ENCODE assay signal across 21 cellular contexts in genomic region chr14:31678421-31679249, GRCh38.
DNase-seq lines count a peak whose midpoint lies in the region; ATAC-seq, FAIRE-seq and TF ChIP-seq lines count a peak whose summit lies in the region.
"Had no signal": no experiment of that assay in that cellular context is flagged by ENCODE, and none has a peak within 500 bp of the region (broad histone marks: within the 10 kb centered on the region; RNA-seq: fewer than 3 reads in every experiment).

No MANE protein-coding gene starts in this region.

- no peak for TF ChIP-seq POLR2A in HepG2 (IDR thresholded peaks at IDR 0.05; ENCODE audit: insufficient read depth in 1 of 2, low read depth in 2 of 2, low read length in 2 of 2)

- TF ChIP-seq CTCF in RWPE2 (IDR thresholded peaks at IDR 0.05; ENCODE audit: poor library complexity, severe bottlenecking) (no peak), bronchial epithelial cell (IDR thresholded peaks at IDR 0.05; ENCODE audit: insufficient read depth, low read length, severe bottlenecking) (no peak), HepG2 (CRISPR knock-in tag; IDR thresholded peaks at IDR 0.05) (no peak), upper lobe of right lung (IDR thresholded peaks at IDR 0.05) (no peak)

- BruUV-seq in HepG2 (replicated peaks; lab: Mats Ljungman, UMichigan) = no TSS peak

- CTCF ChIA-PET in HepG2 (lab: Yijun Ruan, JAX; ENCODE audit: low intra/inter-chr PET ratio, low total read pairs) = no interaction called here

- POLR2A ChIA-PET in HepG2 (lab: Yijun Ruan, JAX) = no interaction called here

- no peak for TF ChIP-seq RAD21 in HepG2 (CRISPR knock-in tag; IDR thresholded peaks at IDR 0.05)

- H3K27me3 ChIP-seq in RWPE2 (ENCODE audit: insufficient read depth, poor library complexity, severe bottlenecking) = no peaks in the 10 kb centered on the region
- H3K27me3 ChIP-seq in bronchial epithelial cell (ENCODE audit: control insufficient read depth, insufficient read depth, low read length) = no peaks in the 10 kb centered on the region
- no peaks in the 10 kb centered on the region for H3K27me3 ChIP-seq in HepG2 (ENCODE audit: control insufficient read depth in 1 of 2, insufficient read depth in 2 of 2, low read length in 2 of 2)
- H3K27me3 ChIP-seq in upper lobe of right lung = no peaks in the 10 kb centered on the region
- H3K27me3 ChIP-seq: Peyer's patch, SJSA1 had no signal

- FAIRE-seq in bronchial epithelial cell (lab: Jason Lieb, UNC) = peak; percentile 58
- FAIRE-seq in HepG2 (lab: Jason Lieb, UNC) = no peak

- H3K9me3 ChIP-seq in RWPE2 (ENCODE audit: severe bottlenecking) = no peaks in the 10 kb centered on the region
- H3K9me3 ChIP-seq in HepG2 (ENCODE audit: low read length) = no peaks in the 10 kb centered on the region
- H3K9me3 ChIP-seq in upper lobe of right lung = no peaks in the 10 kb centered on the region
- H3K9me3 ChIP-seq: Caco-2, HAP-1, Peyer's patch, SJSA1 had no signal

- no peaks in the 10 kb centered on the region for H3K79me2 ChIP-seq in HepG2 (ENCODE audit: insufficient read depth, low read length)

- H3K27ac ChIP-seq in RWPE2 (ENCODE audit: poor library complexity, severe bottlenecking) (no peak overlapping the region), HepG2 (ENCODE audit: extremely low read length, insufficient read depth, low read length) (no peak overlapping the region), upper lobe of right lung (no peak overlapping the region)
- H3K27ac ChIP-seq: GM23248, Peyer's patch, SJSA1 had no signal

- intact Hi-C loops in HepG2 (cut with micrococcal nuclease; ENCODE audit: unreplicated experiment) = no loop called here
- intact Hi-C loops in upper lobe of right lung (cut with DNase I) = no loop called here

- no peak overlapping the region for H3K4me2 ChIP-seq in HepG2 (ENCODE audit: low read depth, low read length)

- in situ Hi-C loops in HepG2 (cut with HindIII; ENCODE audit: extremely low pct_ligation_motif_present, low pct_unique_long_range_greater_than_20kb) = no loop called here

- no peak for DNase-seq in RWPE2 (ENCODE audit: low spot score)
- DNase-seq in bronchial epithelial cell (ENCODE audit: low read depth) = no peak
- peak; percentile 36 for DNase-seq in HepG2 (ENCODE audit: low spot score)
- no peak for DNase-seq in upper lobe of right lung
- no peak for DNase-seq in RKO (ENCODE audit: low spot score)
- DNase-seq in Kasumi-1 (lab: John Stamatoyannopoulos, UW) = no peak
- DNase-seq: Caco-2; CD4-positive, CD25-positive, alpha-beta regulatory T cell; DMS 273 treated with DMSO at 0.1 percent for 48 hours; DMS79 treated with DMSO at 0.1 percent for 48 hours; GM23248; MV-4-11; NCI-H1105 treated with DMSO at 0.1 percent for 48 hours; NCI-H187; NCI-H446 treated with DMSO at 0.1 percent for 48 hours; NCI-H774; Peyer's patch had no signal

- TF ChIP-seq EP300 in HepG2 (IDR thresholded peaks at IDR 0.05; ENCODE audit: low read depth in 2 of 2, low read length in 2 of 2) (no peak), HepG2 (CRISPR knock-in tag; IDR thresholded peaks at IDR 0.05; ENCODE audit: borderline replicate concordance) (no peak)

- no peak overlapping the region for H2AFZ ChIP-seq in HepG2 (ENCODE audit: low read length)
- H2AFZ ChIP-seq: GM23248 had no signal

- no peak overlapping the region for H3K4me3 ChIP-seq in RWPE2 (ENCODE audit: severe bottlenecking)
- H3K4me3 ChIP-seq in bronchial epithelial cell (ENCODE audit: low read depth, low read length) = no peak overlapping the region
- no peak overlapping the region for H3K4me3 ChIP-seq in HepG2 (replicated peaks in 1 of 3; ENCODE audit: insufficient read depth in 1 of 3, low read depth in 2 of 3, low read length in 3 of 3)
- no peak overlapping the region for H3K4me3 ChIP-seq in upper lobe of right lung
- H3K4me3 ChIP-seq: GM23248, HAP-1, Peyer's patch, SJSA1 had no signal

- no peaks in the 10 kb centered on the region for H3K36me3 ChIP-seq in RWPE2 (ENCODE audit: low read depth)
- no peaks in the 10 kb centered on the region for H3K36me3 ChIP-seq in bronchial epithelial cell (ENCODE audit: control insufficient read depth, insufficient read depth, low read length)
- H3K36me3 ChIP-seq in HepG2 (replicated peaks in 1 of 2; ENCODE audit: control insufficient read depth in 1 of 2, insufficient read depth in 2 of 2, low read length in 2 of 2) = peaks cover 2 to 4% of the 10 kb centered on the region in 2 experiments; a peak in 3 of 5 replicates
- no peaks in the 10 kb centered on the region for H3K36me3 ChIP-seq in upper lobe of right lung
- H3K36me3 ChIP-seq: HAP-1, Peyer's patch, SJSA1 had no signal

- H4K20me1 ChIP-seq in HepG2 (ENCODE audit: insufficient read depth, low read length) = no peaks in the 10 kb centered on the region

- no peak overlapping the region for H3K9ac ChIP-seq in HepG2 (ENCODE audit: insufficient read depth, low read depth, low read length)
- H3K9ac ChIP-seq: GM23248 had no signal

- WGBS in HepG2 (ENCODE audit: low lambda C conversion rate) = 83% methylated on average over 9 of the region's 9 CpGs

- ATAC-seq in RWPE2 (ENCODE audit: low read depth) (peak; percentile 19; the same call in 2 of the 3 replicates), HepG2 (peak; percentile 76), upper lobe of right lung (peak; percentile 33), GM18519 (IDR thresholded peaks at IDR 0.05; ENCODE audit: low FRiP score, unreplicated experiment) (no peak)
- ATAC-seq: Right ventricle myocardium inferior had no signal

- H3K4me1 ChIP-seq in RWPE2 (ENCODE audit: insufficient read depth, poor library complexity, severe bottlenecking) = no peaks in the 10 kb centered on the region
- H3K4me1 ChIP-seq in HepG2 (ENCODE audit: insufficient read depth, low read length) = peaks cover 10% of the 10 kb centered on the region
- H3K4me1 ChIP-seq in upper lobe of right lung = no peaks in the 10 kb centered on the region
- H3K4me1 ChIP-seq: Caco-2, HAP-1, Peyer's patch, SJSA1 had no signal

TF ChIP-seq in HepG2, 621 proteins besides CTCF, POLR2A, EP300 and RAD21 (continues in another document):
- 0 out of 2 replicates have a peak, but pooled peaks have one; percentile 24 for TF ChIP-seq ZKSCAN5 (CRISPR knock-in tag; IDR thresholded peaks at IDR 0.05)
- TF ChIP-seq HNF4G (IDR thresholded peaks at IDR 0.05; ENCODE audit: borderline replicate concordance, low read depth, low read length) = peak; percentile 63; the same call in 1 of the 2 replicates
- no peak for TF ChIP-seq HNF4G (CRISPR knock-in tag; IDR thresholded peaks at IDR 0.05; ENCODE audit: borderline replicate concordance, low read depth)
- TF ChIP-seq POGZ (CRISPR knock-in tag; IDR thresholded peaks at IDR 0.05) = peak; percentile 67
- TF ChIP-seq HIC2 (CRISPR knock-in tag; IDR thresholded peaks at IDR 0.05; ENCODE audit: low read depth) = 0 out of 2 replicates have a peak, but pooled peaks have one; percentile 25
- no peak for TF ChIP-seq NBN (conservative IDR thresholded peaks at IDR 0.05)
- peak; percentile 55; the same call in 1 of the 2 replicates for TF ChIP-seq MTA1 (CRISPR knock-in tag; IDR thresholded peaks at IDR 0.05; ENCODE audit: borderline replicate concordance)
- peak; percentile 45; the same call in 1 of the 2 replicates for TF ChIP-seq HOMEZ (CRISPR knock-in tag; IDR thresholded peaks at IDR 0.05; ENCODE audit: low read depth)
- TF ChIP-seq ZBTB7A (CRISPR knock-in tag; IDR thresholded peaks at IDR 0.05) = 0 out of 2 replicates have a peak, but pooled peaks have one; percentile 34
- TF ChIP-seq ZNF230 (CRISPR knock-in tag; IDR thresholded peaks at IDR 0.05) = no peak
- 0 out of 2 replicates have a peak, but pooled peaks have one; percentile 10 for TF ChIP-seq ZNF598 (CRISPR knock-in tag; IDR thresholded peaks at IDR 0.05; ENCODE audit: borderline replicate concordance)
- TF ChIP-seq, protein P1, sequence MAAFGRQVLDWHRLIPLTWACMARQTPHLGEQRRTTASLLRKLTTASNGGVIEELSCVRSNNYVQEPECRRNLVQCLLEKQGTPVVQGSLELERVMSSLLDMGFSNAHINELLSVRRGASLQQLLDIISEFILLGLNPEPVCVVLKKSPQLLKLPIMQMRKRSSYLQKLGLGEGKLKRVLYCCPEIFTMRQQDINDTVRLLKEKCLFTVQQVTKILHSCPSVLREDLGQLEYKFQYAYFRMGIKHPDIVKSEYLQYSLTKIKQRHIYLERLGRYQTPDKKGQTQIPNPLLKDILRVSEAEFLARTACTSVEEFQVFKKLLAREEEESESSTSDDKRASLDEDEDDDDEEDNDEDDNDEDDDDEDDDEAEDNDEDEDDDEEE (CRISPR knock-in tag; IDR thresholded peaks at IDR 0.05) = 0 out of 2 replicates have a peak, but pooled peaks have one; percentile 60
- TF ChIP-seq PAX8 (CRISPR knock-in tag; IDR thresholded peaks at IDR 0.05; ENCODE audit: borderline replicate concordance) = no peak
